In the genomic region with DNA sequence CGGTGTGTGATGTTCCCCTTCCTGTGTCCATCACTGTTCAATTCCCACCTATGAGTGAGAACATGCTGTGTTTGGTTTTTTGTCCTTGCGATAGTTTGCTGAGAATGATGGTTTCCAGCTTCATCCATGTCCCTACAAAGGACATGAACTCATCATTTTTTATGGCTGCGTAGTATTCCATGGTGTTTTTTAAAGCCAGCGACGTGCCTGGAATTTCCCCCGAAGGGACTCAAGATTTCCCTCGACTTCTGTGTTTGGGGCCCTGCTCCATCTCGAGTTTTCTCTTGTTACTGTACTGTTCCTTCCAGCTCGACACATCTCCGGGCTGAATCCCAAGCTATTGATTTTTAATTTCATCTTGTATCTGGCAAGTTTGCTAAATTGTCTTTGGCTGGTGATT, we compare ENCODE assay signal across 7 cellular contexts. TPM values are rescaled to one million over a fixed set of nuclear protein-coding genes. Genes with fewer than 3 reads are reported as not detected.
DNase-seq lines count a peak whose midpoint lies in the region; ATAC-seq and TF ChIP-seq lines count a peak whose summit lies in the region.
"Not testable (repeated sequence)": the region's sequence is repeated elsewhere in the genome, so short reads cannot be mapped to it uniquely, and the experiment has no call there.

No MANE protein-coding gene starts in this region.

- H3K4me3 Mint-ChIP-seq in brain = not testable (repeated sequence)

- not testable (repeated sequence) for H3K36me3 Mint-ChIP-seq in brain

- not testable (repeated sequence) for H3K79me2 ChIP-seq in hepatocyte

- H3K4me1 ChIP-seq in HEK293 (ENCODE audit: control insufficient read depth, insufficient read depth, low read length) = not testable (repeated sequence)
- H3K4me1 ChIP-seq in gastroesophageal sphincter = peaks cover 0 to 63% (median 27%) of the 10 kb centered on the region in 3 donors
- peaks cover 25% of the 10 kb centered on the region for H3K4me1 ChIP-seq in hepatocyte (ENCODE audit: insufficient read depth)
- peaks cover 19% of the 10 kb centered on the region for H3K4me1 ChIP-seq in rectal smooth muscle tissue (ENCODE audit: control insufficient read depth, insufficient read depth, low read length)
- H3K4me1 ChIP-seq in thoracic aorta (ENCODE audit: control insufficient read depth in 1 of 2, low read depth in 2 of 2) = peaks cover 33 to 63% of the 10 kb centered on the region in 2 donors
- H3K4me1 ChIP-seq in vagina = peaks cover 56% of the 10 kb centered on the region

- not testable (repeated sequence) for TF ChIP-seq POLR2A in gastroesophageal sphincter (IDR thresholded peaks at IDR 0.05); vagina (IDR thresholded peaks at IDR 0.05)

- H3K27me3 ChIP-seq in gastroesophageal sphincter; hepatocyte; rectal smooth muscle tissue (ENCODE audit: control insufficient read depth, insufficient read depth, low read length); thoracic aorta (replicated peaks; ENCODE audit: insufficient read depth); vagina: not testable (repeated sequence)

- H3K27ac Mint-ChIP-seq in brain = peak overlapping the region in 3 of 5 experiments; percentile 21 to 73 (median 57)

- CTCF ChIA-PET in HEK293 (lab: Yijun Ruan, JAX) = not testable (repeated sequence)

- not testable (repeated sequence) for H3K27me3 Mint-ChIP-seq in brain

- not testable (repeated sequence) for TF ChIP-seq CTCF in HEK293 (tag by site-specific recombination; IDR thresholded peaks at IDR 0.05); brain (conservative IDR thresholded peaks at IDR 0.05); gastroesophageal sphincter (IDR thresholded peaks at IDR 0.05); hepatocyte (IDR thresholded peaks at IDR 0.05; ENCODE audit: poor library complexity); thoracic aorta (IDR thresholded peaks at IDR 0.05); vagina (IDR thresholded peaks at IDR 0.05)

- TF ChIP-seq EP300 in gastroesophageal sphincter (IDR thresholded peaks at IDR 0.05) = not testable (repeated sequence)

- H3K4me1 Mint-ChIP-seq in brain = peaks cover 42% of the 10 kb centered on the region

- not testable (repeated sequence) for H3K27ac ChIP-seq in HEK293 (ENCODE audit: extremely low read depth, low read depth, low read length)
- H3K27ac ChIP-seq in gastroesophageal sphincter (peak overlapping the region in 3 of 4 donors; percentile 82 to 86 (median 85)), hepatocyte (peak overlapping the region; percentile 79), rectal smooth muscle tissue (ENCODE audit: low read depth, low read length) (peak overlapping the region; percentile 92), thoracic aorta (peak overlapping the region; percentile 96 to 97), vagina (peak overlapping the region; percentile 71)

- ATAC-seq in gastroesophageal sphincter; thoracic aorta (ENCODE audit: insufficient number of reproducible peaks, low FRiP score, low read depth): not testable (repeated sequence)

- H3K9me3 ChIP-seq in HEK293 (ENCODE audit: control insufficient read depth, insufficient read depth, low read depth, low read length); gastroesophageal sphincter; hepatocyte (ENCODE audit: low read depth); thoracic aorta; vagina: not testable (repeated sequence)

- H3K9me2 ChIP-seq in hepatocyte (replicated peaks; ENCODE audit: insufficient read depth) = not testable (repeated sequence)

- not testable (repeated sequence) for H2AFZ ChIP-seq in hepatocyte

- not testable (repeated sequence) for H3K9me3 Mint-ChIP-seq in brain

- WGBS in gastroesophageal sphincter (ENCODE audit: low coverage in 1 of 2), 2 donors = 90 to 95% methylated on average over 6 to 9 of the region's 10 CpGs
- 88% methylated on average over 10 of the region's 10 CpGs for WGBS in hepatocyte (ENCODE audit: low lambda C conversion rate, missing lambda C conversion rate)

- not testable (repeated sequence) for H3K9ac ChIP-seq in rectal smooth muscle tissue (ENCODE audit: low read length)

- H3K36me3 ChIP-seq in HEK293 (ENCODE audit: control insufficient read depth in 2 of 2, insufficient read depth in 1 of 2, low read length in 2 of 2); gastroesophageal sphincter; hepatocyte (replicated peaks; ENCODE audit: insufficient read depth, low read depth); rectal smooth muscle tissue (ENCODE audit: control insufficient read depth, insufficient read depth, low read length); thoracic aorta; vagina: not testable (repeated sequence)

- not testable (repeated sequence) for DNase-seq in hepatocyte (ENCODE audit: low spot score); thoracic aorta (ENCODE audit: low spot score); vagina (ENCODE audit: extremely low spot score in 2 of 2)

- POLR2A ChIA-PET in HEK293 (lab: Yijun Ruan, JAX) = not testable (repeated sequence)

- peak overlapping the region; percentile 41 for H3K4me2 ChIP-seq in hepatocyte

- intact Hi-C loops in vagina (cut with DNase I) = not testable (repeated sequence)

- H4K20me1 ChIP-seq in hepatocyte (ENCODE audit: insufficient read depth, poor library complexity, severe bottlenecking) = not testable (repeated sequence)

- not testable (repeated sequence) for H3K4me3 ChIP-seq in HEK293 (ENCODE audit: low read depth, low read length); gastroesophageal sphincter; hepatocyte; rectal smooth muscle tissue (ENCODE audit: low read length); thoracic aorta; vagina

TF ChIP-seq in HEK293, 187 proteins besides CTCF, POLR2A, EP300 and RAD21:
- peak; percentile 99 for TF ChIP-seq ZNF146 (tag by site-specific recombination; IDR thresholded peaks at IDR 0.05)

RNA-seq across cellular contexts. Expression of a gene that starts 29.0 kb away (rescaled TPM):
- polyA plus RNA-seq in brain (ENCODE audit: insufficient read depth, low read depth, low replicate concordance) (48.4 TPM), hepatocyte (592 and 616 TPM in 2 replicates)
- total RNA-seq in gastroesophageal sphincter (1,000 to 10,000 TPM in 2 of 4 donors, 100 to 1,000 TPM in 2; 477 to 1,231 (median 878) TPM), hepatocyte (193 and 296 TPM in 2 replicates), thoracic aorta (1,000 to 10,000 TPM in 1 of 2 donors, 100 to 1,000 TPM in 1; 814 to 1,189 TPM), vagina (520 TPM)
